ENCODE assay signal across 28 cellular contexts in the genomic region with DNA sequence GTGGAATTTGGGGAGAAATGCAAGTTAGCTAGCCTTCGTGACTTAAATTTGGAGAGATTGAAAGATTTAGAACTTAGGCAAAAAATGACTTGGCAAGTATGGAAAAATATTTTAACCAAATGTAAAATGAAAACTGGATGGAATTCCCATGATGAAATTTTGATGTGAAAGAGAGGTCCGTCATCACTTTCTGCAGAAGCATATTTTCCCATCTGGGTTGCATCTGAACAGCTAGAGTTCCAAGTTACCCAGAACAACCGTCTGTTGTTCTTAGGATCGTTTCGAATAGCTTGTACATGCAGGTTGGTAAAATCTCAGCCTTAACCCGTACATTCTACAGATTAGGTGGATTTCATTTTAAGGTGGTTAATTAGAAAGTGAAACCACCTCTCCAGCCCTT.
DNase-seq lines count a peak whose midpoint lies in the region; ATAC-seq and TF ChIP-seq lines count a peak whose summit lies in the region.
"Had no signal": no experiment of that assay in that cellular context is flagged by ENCODE, and none has a peak within 500 bp of the region (broad histone marks: within the 10 kb centered on the region; RNA-seq: fewer than 3 reads in every experiment).

No MANE protein-coding gene starts in this region.

- no peaks in the 10 kb centered on the region for H3K27me3 Mint-ChIP-seq in mesothelial cell of epicardium (ENCODE audit: low read depth)

- intact Hi-C loops in sciatic nerve (cut with DNase I), result loop anchor here (10.0 kb wide), 1 partner anchor 57 kb away; no protein-coding TSS in a partner anchor

- H3K9me3 Mint-ChIP-seq in mesothelial cell of epicardium, result no peaks in the 10 kb centered on the region
- H3K9me3 Mint-ChIP-seq: activated T-helper 2 cell treated with anti-CD3 and anti-CD28 coated beads, Interferon-gamma antibody, Interleukin-2, Interleukin-4, amounts not matched to agents 10 μg/mL and 5 μg/mL and 100 μg/mL, durations not matched to agents 14 hours and 24 hours and 36 hours; H9; nephron had no signal

- peak overlapping the region; percentile 11; the same call in 1 of the 2 replicates for H3K27ac ChIP-seq in GM23248
- H3K27ac ChIP-seq: body of pancreas, ovary, thyroid gland had no signal

- peak overlapping the region; percentile 8; the same call in 1 of the 2 replicates for H3K9ac ChIP-seq in GM23248

- in situ Hi-C loops in GM23248 (cut with MboI), result no loop called here

- no peak overlapping the region for H3K4me3 Mint-ChIP-seq in mesothelial cell of epicardium
- H3K4me3 Mint-ChIP-seq: activated CD8-positive, alpha-beta T cell treated with anti-CD3 and anti-CD28 coated beads, Interleukin-2, amount 10 ng/mL, durations not matched to agents 7 days and 5 days; H9; nephron had no signal

- peaks cover 65% of the 10 kb centered on the region for H3K36me3 Mint-ChIP-seq in mesothelial cell of epicardium

- no peak overlapping the region for H3K4me2 ChIP-seq in GM23248 (ENCODE audit: unreplicated experiment)
- H3K4me2 ChIP-seq: PC-9 had no signal

- H3K9me2 ChIP-seq in GM23248 (ENCODE audit: insufficient read depth), result no peaks in the 10 kb centered on the region

- no peak overlapping the region for H3K4me3 ChIP-seq in AG10803 (ENCODE audit: low read length)
- no peak overlapping the region for H3K4me3 ChIP-seq in GM23248
- no peak overlapping the region for H3K4me3 ChIP-seq in fibroblast of the aortic adventitia (ENCODE audit: low read depth, low read length)
- H3K4me3 ChIP-seq: body of pancreas, ovary, PC-9, stomach, thyroid gland had no signal

- no peaks in the 10 kb centered on the region for H4K20me1 ChIP-seq in GM23248 (ENCODE audit: insufficient read depth)

- no peaks in the 10 kb centered on the region for H3K27me3 ChIP-seq in GM23248 (replicated peaks; ENCODE audit: insufficient read depth)
- H3K27me3 ChIP-seq: body of pancreas, ovary, stomach, thyroid gland had no signal

- peaks cover 18% of the 10 kb centered on the region for H3K4me1 ChIP-seq in GM23248 (ENCODE audit: insufficient read depth)

- H3K36me3 ChIP-seq in GM23248 (ENCODE audit: low read depth), result peaks cover 61% of the 10 kb centered on the region
- H3K36me3 ChIP-seq: ovary had no signal

- H3F3A ChIP-seq in GM23248 (ENCODE audit: insufficient read depth), result peaks cover 55% of the 10 kb centered on the region

- no peaks in the 10 kb centered on the region for H3K9me3 ChIP-seq in GM23248 (ENCODE audit: low read depth)
- H3K9me3 ChIP-seq: body of pancreas, ovary, stomach, thyroid gland had no signal

- peak; percentile 93 for DNase-seq in AG10803 (ENCODE audit: low read depth)
- peak; percentile 49 for DNase-seq in GM23248
- peak; percentile 33 for DNase-seq in fibroblast of the aortic adventitia (ENCODE audit: low read depth)
- no peak for DNase-seq in sciatic nerve (ENCODE audit: low spot score)
- DNase-seq in mesothelial cell of epicardium (ENCODE audit: low spot score in 2 of 2, unreplicated experiment in 2 of 2), result no peak
- DNase-seq in epidermal melanocyte (ENCODE audit: insufficient read length, low spot score), result no peak
- no peak for DNase-seq in NCI-H1417 treated with DMSO at 0.1 percent for 48 hours (lab: John Stamatoyannopoulos, UW)
- DNase-seq: ACHN; activated CD8-positive, alpha-beta T cell treated with anti-CD3 and anti-CD28 coated beads, Interleukin-2, amount 10 ng/mL, durations not matched to agents 7 days and 5 days; activated naive CD4-positive, alpha-beta T cell treated with anti-CD3 and anti-CD28 coated beads, Interleukin-2, amount 50 U/mL, for 16 hours; body of pancreas; C1 segment of cervical spinal cord; H9; Kasumi-1; NCI-H1436 treated with DMSO at 0.1 percent for 48 hours; NCI-H2081 treated with DMSO at 0.1 percent for 48 hours; NCI-H2227 treated with DMSO at 0.1 percent for 48 hours; NCI-H526 treated with DMSO at 0.1 percent for 48 hours; ovary; PC-9; SHP77 treated with DMSO at 0.1 percent for 48 hours; stimulated activated CD4-positive, alpha-beta T cell treated with anti-CD3 and anti-CD28 coated beads, Interleukin-12 subunit alpha, Interleukin-12 subunit beta, amount 100 ng/mL, for 4 hours; stimulated activated CD4-positive, alpha-beta T cell treated with anti-CD3 and anti-CD28 coated beads, Interleukin-2, amount 100 ng/mL, for 48 hours; stomach; thyroid gland had no signal

- TF ChIP-seq CTCF in AG10803 (conservative IDR thresholded peaks at IDR 0.05; ENCODE audit: low read length) (no peak), fibroblast of the aortic adventitia (IDR thresholded peaks at IDR 0.05; ENCODE audit: insufficient read depth, low read length) (no peak), mesothelial cell of epicardium (IDR thresholded peaks at IDR 0.05; ENCODE audit: unreplicated experiment) (no peak)

- ATAC-seq in sciatic nerve, result peak; percentile 55
- no peak for ATAC-seq in HG03571 (IDR thresholded peaks at IDR 0.05; ENCODE audit: unreplicated experiment)
- ATAC-seq: activated CD8-positive, alpha-beta T cell treated with anti-CD3 and anti-CD28 coated beads, Interleukin-2, amount 10 ng/mL, durations not matched to agents 7 days and 5 days; body of pancreas had no signal

- peaks cover 50% of the 10 kb centered on the region for H3K79me2 ChIP-seq in GM23248 (ENCODE audit: insufficient read depth)

- 35 to 36% methylated on average over 6 of the region's 6 CpGs for WGBS in GM23248 (ENCODE audit: low coverage in 1 of 2, low lambda C conversion rate in 2 of 2, missing lambda C conversion rate in 2 of 2), 2 experiments

- peaks cover 16% of the 10 kb centered on the region for H3K4me1 Mint-ChIP-seq in mesothelial cell of epicardium

- H3K27ac Mint-ChIP-seq in mesothelial cell of epicardium, result no peak overlapping the region
- H3K27ac Mint-ChIP-seq: activated CD8-positive, alpha-beta T cell treated with anti-CD3 and anti-CD28 coated beads, Interleukin-2, amount 10 ng/mL, durations not matched to agents 7 days and 5 days; activated T-helper 2 cell treated with anti-CD3 and anti-CD28 coated beads, Interferon-gamma antibody, Interleukin-2, Interleukin-4, amounts not matched to agents 10 μg/mL and 5 μg/mL and 100 μg/mL, durations not matched to agents 14 hours and 24 hours and 36 hours had no signal

- no peak overlapping the region for H2AFZ ChIP-seq in GM23248
- H2AFZ ChIP-seq: PC-9 had no signal

Comparison
In these comparisons a context has a peak if more than half of its experiments do, and no peak if none do; other contexts are left out.
1. DNase-seq: peak in AG10803 (single experiment), GM23248 (single experiment) and fibroblast of the aortic adventitia (single experiment); none in sciatic nerve (single experiment), mesothelial cell of epicardium (0 of 2), epidermal melanocyte (single experiment) and NCI-H1417 treated with DMSO at 0.1 percent for 48 hours (single experiment).